ENCODE assay signal across 32 cellular contexts in genomic region chr11:63694518-63694917, GRCh38.
"Had no signal": no experiment of that assay in that cellular context is flagged by ENCODE, and none has a peak within 500 bp of the region (broad histone marks: within the 10 kb centered on the region; RNA-seq: fewer than 3 reads in every experiment).

No MANE protein-coding gene starts in this region.

- ATAC-seq: activated CD8-positive, alpha-beta T cell treated with anti-CD3 and anti-CD28 coated beads, Interleukin-2, amount 10 ng/mL, durations not matched to agents 7 days and 5 days; activated naive CD4-positive, alpha-beta T cell treated with anti-CD3 and anti-CD28 coated beads, Interleukin-2, amount 50 U/mL, for 72 hours; PC-3 had no signal

- H3K27me3 Mint-ChIP-seq: activated CD4-positive, alpha-beta T cell treated with anti-CD3 and anti-CD28 coated beads, Interleukin-2, amount 10 ng/mL, durations not matched to agents 24 days and 14 days; activated T-cell treated with anti-CD3 and anti-CD28 coated beads, Interleukin-2, amount 50 U/mL, for 24 hours; brain had no signal

- DNase-seq: activated CD4-positive, alpha-beta T cell treated with anti-CD3 and anti-CD28 coated beads for 1 hour; activated CD4-positive, alpha-beta T cell treated with anti-CD3 and anti-CD28 coated beads, Interleukin-2, amount 10 ng/mL, durations not matched to agents 24 days and 14 days; activated CD4-positive, alpha-beta T cell treated with anti-CD3 and anti-CD28 coated beads, Interleukin-2, amount 50 U/mL, for 48 hours; activated CD4-positive, CD25-positive, alpha-beta regulatory T cell; activated CD8-positive, alpha-beta T cell treated with anti-CD3 and anti-CD28 coated beads, Interleukin-2, amount 10 ng/mL, durations not matched to agents 7 days and 5 days; activated gamma-delta T cell treated with Interleukin-2 at 50 U/mL for 16 hours; activated naive CD4-positive, alpha-beta T cell treated with anti-CD3 and anti-CD28 coated beads for 36 hours; activated T-cell treated with anti-CD3 and anti-CD28 coated beads, Interleukin-2, amount 50 U/mL, for 24 hours; adrenal gland; caudate nucleus; cerebellar nuclear complex; NCI-H1092 treated with DMSO at 0.1 percent for 48 hours; NCI-H1417; NCI-H146; NCI-H187; NCI-H2029 treated with DMSO at 0.1 percent for 48 hours; NCI-H2107; NCI-H2171; NCI-H510A; NCI-H526; NCI-H748 treated with DMSO at 0.1 percent for 48 hours; NK-92 treated with Interleukin-12 subunit alpha and Interleukin-12 subunit beta, amount 100 ng/mL, for 24 hours; PC-3; Right ventricle myocardium superior; SW 1271; T-helper 1 cell; T-helper 2 cell; T-helper 9 cell; WERI-Rb-1 had no signal

- H3K36me3 ChIP-seq: adrenal gland had no signal

- H3K27ac Mint-ChIP-seq: activated CD4-positive, alpha-beta T cell treated with anti-CD3 and anti-CD28 coated beads, Interleukin-2, amount 10 ng/mL, durations not matched to agents 24 days and 14 days; activated CD8-positive, alpha-beta T cell treated with anti-CD3 and anti-CD28 coated beads, Interleukin-2, amount 10 ng/mL, durations not matched to agents 7 days and 5 days; activated naive CD4-positive, alpha-beta T cell treated with anti-CD3 and anti-CD28 coated beads for 36 hours; activated naive CD4-positive, alpha-beta T cell treated with anti-CD3 and anti-CD28 coated beads, Interleukin-2, amount 50 U/mL, for 72 hours; activated T-cell treated with anti-CD3 and anti-CD28 coated beads, Interleukin-2, amount 50 U/mL, for 24 hours had no signal

- H3K27ac ChIP-seq: adrenal gland, KMS-11, WERI-Rb-1 had no signal

- H3K36me3 Mint-ChIP-seq: activated naive CD4-positive, alpha-beta T cell treated with anti-CD3 and anti-CD28 coated beads, Interleukin-2, amount 50 U/mL, for 72 hours had no signal

- H3K4me3 Mint-ChIP-seq: activated CD4-positive, alpha-beta T cell treated with anti-CD3 and anti-CD28 coated beads, Interleukin-2, amount 10 ng/mL, durations not matched to agents 24 days and 14 days; activated CD8-positive, alpha-beta T cell treated with anti-CD3 and anti-CD28 coated beads, Interleukin-2, amount 10 ng/mL, durations not matched to agents 7 days and 5 days; activated naive CD4-positive, alpha-beta T cell treated with anti-CD3 and anti-CD28 coated beads for 36 hours; activated T-cell treated with anti-CD3 and anti-CD28 coated beads, Interleukin-2, amount 50 U/mL, for 24 hours; brain had no signal

- H3K9me3 ChIP-seq: adrenal gland had no signal

- H3K9me3 Mint-ChIP-seq: activated CD4-positive, alpha-beta T cell treated with anti-CD3 and anti-CD28 coated beads, Interleukin-2, amount 10 ng/mL, durations not matched to agents 24 days and 14 days; activated naive CD4-positive, alpha-beta T cell treated with anti-CD3 and anti-CD28 coated beads for 36 hours; activated naive CD4-positive, alpha-beta T cell treated with anti-CD3 and anti-CD28 coated beads, Interleukin-2, amount 50 U/mL, for 72 hours; activated T-cell treated with anti-CD3 and anti-CD28 coated beads, Interleukin-2, amount 50 U/mL, for 24 hours; brain had no signal

- H3K27me3 ChIP-seq: adrenal gland had no signal

- H3K4me3 ChIP-seq: adrenal gland had no signal
